In the genomic region with DNA sequence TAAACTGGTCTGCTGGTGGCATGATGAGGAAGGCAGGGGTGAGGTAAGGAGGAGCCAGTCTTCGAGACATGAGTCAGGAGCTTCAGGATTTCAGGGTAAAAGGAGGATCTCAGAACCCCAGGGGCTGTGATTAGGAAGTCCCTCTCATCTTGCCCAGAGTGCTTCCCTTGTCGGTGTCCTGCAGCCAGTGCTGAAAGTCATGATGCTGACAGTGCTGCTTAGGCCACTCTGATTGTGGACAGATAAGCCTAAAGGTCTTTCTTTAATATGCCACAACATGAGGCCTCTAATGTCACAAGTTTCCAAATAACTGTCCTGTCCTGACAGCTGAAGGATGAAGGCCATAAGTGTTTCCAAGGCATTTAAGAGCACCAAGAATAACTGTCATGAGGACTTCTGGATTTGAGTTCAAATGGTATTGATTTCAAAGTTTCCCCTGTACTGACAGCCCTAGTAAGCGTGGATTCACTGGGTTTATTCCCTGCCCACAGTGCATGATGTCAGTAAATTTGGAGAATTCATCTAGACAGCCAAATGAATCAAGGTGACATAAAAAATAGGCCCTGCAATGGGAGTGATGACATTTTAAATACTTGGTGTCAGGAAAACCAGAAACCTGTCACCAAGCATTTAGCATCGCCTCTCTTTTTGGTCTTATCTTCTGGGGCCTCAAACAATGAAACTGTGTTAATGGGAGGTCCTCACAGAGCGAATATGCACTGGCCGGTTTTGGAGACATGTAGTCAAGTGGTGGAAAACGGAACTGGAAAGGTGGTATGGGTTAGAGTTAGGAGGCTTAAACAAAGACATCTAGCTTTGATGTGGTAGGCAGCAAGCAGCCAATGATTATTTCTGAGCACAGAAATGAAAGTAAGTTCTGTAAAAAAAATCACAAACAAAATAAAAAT, we compare ENCODE assay signal across 16 cellular contexts. TPM values are rescaled to one million over a fixed set of nuclear protein-coding genes. Genes with fewer than 3 reads are reported as not detected.
DNase-seq lines count a peak whose midpoint lies in the region; ATAC-seq and TF ChIP-seq lines count a peak whose summit lies in the region.
"Had no signal": no experiment of that assay in that cellular context is flagged by ENCODE, and none has a peak within 500 bp of the region (broad histone marks: within the 10 kb centered on the region; RNA-seq: fewer than 3 reads in every experiment).

No MANE protein-coding gene starts in this region.

- no peak overlapping the region for H4K5ac ChIP-seq in IMR-90 (ENCODE audit: low read depth, low read length)

- ATAC-seq in IMR-90 (ENCODE audit: low read depth) (no peak; the same call in none of the 2 replicates), left ventricle myocardium superior (peak; percentile 82), GM23338 (no peak)
- peak; percentile 74 for ATAC-seq in activated CD8-positive, alpha-beta T cell treated with anti-CD3 and anti-CD28 coated beads, Interleukin-2, amount 10 ng/mL, durations not matched to agents 7 days and 5 days
- ATAC-seq: esophagus mucosa had no signal

- DNase-seq in CD8-positive, alpha-beta memory T cell = no peak
- DNase-seq in IMR-90 (peak; percentile 28), left ventricle myocardium superior (no peak), GM23338 (ENCODE audit: low spot score) (no peak), NCI-H1694 treated with DMSO at 0.1 percent for 48 hours (lab: John Stamatoyannopoulos, UW) (no peak), sigmoid colon (no peak)
- no peak for DNase-seq in activated CD8-positive, alpha-beta T cell treated with anti-CD3 and anti-CD28 coated beads, Interleukin-2, amount 10 ng/mL, durations not matched to agents 7 days and 5 days
- DNase-seq: AML-193, head of caudate nucleus, islet precursor cell, mesendoderm, NCI-H2107, NCI-H526, retina, SK-N-SH had no signal

- H2AK5ac ChIP-seq in IMR-90 (ENCODE audit: low read depth, low read length) = no peak overlapping the region

- H2BK5ac ChIP-seq in IMR-90 (ENCODE audit: low read depth, low read length, poor library complexity, severe bottlenecking) = no peak overlapping the region

- H3K56ac ChIP-seq in IMR-90 (ENCODE audit: extremely low read depth, insufficient read depth, low read length) = no peak overlapping the region

- H3K9me2 ChIP-seq in GM23338 (ENCODE audit: insufficient read depth) = no peaks in the 10 kb centered on the region
- H3K9me2 ChIP-seq: SK-N-SH had no signal

- H4K91ac ChIP-seq in IMR-90 (ENCODE audit: insufficient read depth, low read depth, low read length) = no peak overlapping the region

- H2AFZ ChIP-seq in IMR-90 (replicated peaks; ENCODE audit: low read length, poor library complexity) (no peak overlapping the region), GM23338 (no peak overlapping the region)

- H4K20me1 ChIP-seq in IMR-90 (ENCODE audit: insufficient read depth, low read length) (no peaks in the 10 kb centered on the region), GM23338 (replicated peaks; ENCODE audit: insufficient read depth) (peaks cover 4% of the 10 kb centered on the region; the same call in 1 of the 2 replicates)

- no peak overlapping the region for H2BK20ac ChIP-seq in IMR-90 (ENCODE audit: low read depth, low read length)

- CTCF ChIA-PET in CD8-positive, alpha-beta memory T cell (lab: Charles Lee) = no interaction called here
- CTCF ChIA-PET in IMR-90 (lab: Yijun Ruan, JAX) = no interaction called here
- CTCF ChIA-PET in activated CD8-positive, alpha-beta T cell treated with anti-CD3 and anti-CD28 coated beads, Interleukin-2, amount 10 ng/mL, durations not matched to agents 7 days and 5 days (lab: Charles Lee) = interaction anchor here (0.7 to 3.1 kb wide), 3 partner anchors 15 to 113 kb away, joined by 4 to 15 read pairs (median 4); no protein-coding TSS in a partner anchor

- peaks cover 31% of the 10 kb centered on the region for H3K36me3 ChIP-seq in CD8-positive, alpha-beta memory T cell (ENCODE audit: insufficient read depth, low read length)
- H3K36me3 ChIP-seq in IMR-90 (ENCODE audit: control insufficient read depth, insufficient read depth, low read length) (peaks cover 43% of the 10 kb centered on the region), GM23338 (ENCODE audit: insufficient read depth) (peaks cover 3% of the 10 kb centered on the region), sigmoid colon (peaks cover 22 to 95% (median 38%) of the 10 kb centered on the region in 4 donors)

- peak overlapping the region in 6 of 8 donors; percentile 1 to 81 (median 29) for H3K27ac Mint-ChIP-seq in CD8-positive, alpha-beta memory T cell
- peak overlapping the region; percentile 87 for H3K27ac Mint-ChIP-seq in activated CD8-positive, alpha-beta T cell treated with anti-CD3 and anti-CD28 coated beads, Interleukin-2, amount 10 ng/mL, durations not matched to agents 7 days and 5 days
- H3K27ac Mint-ChIP-seq in GM23338 = no peak overlapping the region

- no peaks in the 10 kb centered on the region for H3F3A ChIP-seq in GM23338 (replicated peaks; ENCODE audit: low read depth)

- intact Hi-C loops in IMR-90 (cut with micrococcal nuclease) = no loop called here
- intact Hi-C loops in left ventricle myocardium superior (cut with micrococcal nuclease) = no loop called here
- intact Hi-C loops in sigmoid colon (cut with DNase I) = no loop called here

- H3K27me3 Mint-ChIP-seq in CD8-positive, alpha-beta memory T cell = no peaks in the 10 kb centered on the region
- H3K27me3 Mint-ChIP-seq in activated CD8-positive, alpha-beta T cell treated with anti-CD3 and anti-CD28 coated beads, Interleukin-2, amount 10 ng/mL, durations not matched to agents 7 days and 5 days (ENCODE audit: low read depth) = no peaks in the 10 kb centered on the region
- peaks cover 1% of the 10 kb centered on the region for H3K27me3 Mint-ChIP-seq in GM23338 (ENCODE audit: insufficient read depth, low read depth, poor library complexity)

- H3K23ac ChIP-seq in IMR-90 (ENCODE audit: low read depth, low read length) = no peak overlapping the region

- no peak overlapping the region for H3K4ac ChIP-seq in IMR-90 (ENCODE audit: low read depth, low read length)

- TF ChIP-seq POLR2A in IMR-90 (IDR thresholded peaks at IDR 0.05; ENCODE audit: low read depth, low read length) (no peak), sigmoid colon (IDR thresholded peaks at IDR 0.05) (no peak)

- in situ Hi-C loops in IMR-90 (cut with MboI; ENCODE audit: low sequenced_read_pairs) = no loop called here

- no peak overlapping the region for H3K9ac ChIP-seq in IMR-90 (ENCODE audit: low read depth, low read length)
- H3K9ac ChIP-seq: SK-N-SH had no signal

- 83% methylated on average over 3 of the region's 7 CpGs; no CpG with 5 or more reads in 1 of the 2 experiments for WGBS in IMR-90 (ENCODE audit: extremely low coverage in 2 of 2, insufficient read length in 1 of 2), 2 experiments
- 74 to 84% methylated on average over 7 of the region's 7 CpGs for WGBS in sigmoid colon, 2 donors

- H3K4me3 Mint-ChIP-seq in CD8-positive, alpha-beta memory T cell = peak overlapping the region in 1 of 7 donors; percentile 48
- H3K4me3 Mint-ChIP-seq in activated CD8-positive, alpha-beta T cell treated with anti-CD3 and anti-CD28 coated beads, Interleukin-2, amount 10 ng/mL, durations not matched to agents 7 days and 5 days = no peak overlapping the region
- no peak overlapping the region for H3K4me3 Mint-ChIP-seq in GM23338

- H3K4me3 ChIP-seq in CD8-positive, alpha-beta memory T cell (ENCODE audit: low read length) = no peak overlapping the region
- H3K4me3 ChIP-seq in IMR-90 (ENCODE audit: insufficient read depth, low read depth, low read length) = no peak overlapping the region
- H3K4me3 ChIP-seq in GM23338 = no peak overlapping the region
- no peak overlapping the region for H3K4me3 ChIP-seq in sigmoid colon

- no peak for TF ChIP-seq EP300 in sigmoid colon (IDR thresholded peaks at IDR 0.05)

- no peak overlapping the region for H3K18ac ChIP-seq in IMR-90 (ENCODE audit: low read depth, low read length)

- TF ChIP-seq RAD21 in IMR-90 (IDR thresholded peaks at IDR 0.05; ENCODE audit: low read length) = no peak

- TF ChIP-seq CTCF in IMR-90 (conservative IDR thresholded peaks at IDR 0.05; ENCODE audit: low read depth, low read length) = no peak
- TF ChIP-seq CTCF in GM23338 (conservative IDR thresholded peaks at IDR 0.05; ENCODE audit: low read depth in 2 of 2) = no peak
- no peak for TF ChIP-seq CTCF in sigmoid colon (IDR thresholded peaks at IDR 0.05)

- no peaks in the 10 kb centered on the region for H3K9me3 ChIP-seq in CD8-positive, alpha-beta memory T cell (ENCODE audit: low read length)
- H3K9me3 ChIP-seq in IMR-90 (ENCODE audit: control insufficient read depth, insufficient read depth, low read length) (no peaks in the 10 kb centered on the region), sigmoid colon (no peaks in the 10 kb centered on the region)
- H3K9me3 ChIP-seq: SK-N-SH had no signal

- peak overlapping the region; percentile 26 for H2AK9ac ChIP-seq in IMR-90 (replicated peaks; ENCODE audit: low read depth, low read length, poor library complexity)

- H3K4me1 ChIP-seq in CD8-positive, alpha-beta memory T cell (ENCODE audit: insufficient read depth, low read length) = no peaks in the 10 kb centered on the region
- H3K4me1 ChIP-seq in IMR-90 (ENCODE audit: control insufficient read depth, insufficient read depth, low read length) = peaks cover 3% of the 10 kb centered on the region
- no peaks in the 10 kb centered on the region for H3K4me1 ChIP-seq in GM23338 (ENCODE audit: insufficient read depth)
- H3K4me1 ChIP-seq in sigmoid colon = no peaks in the 10 kb centered on the region

- no TSS peak for BruUV-seq in IMR-90 (replicated peaks; lab: Mats Ljungman, UMichigan)

- no peak overlapping the region for H4K8ac ChIP-seq in IMR-90 (ENCODE audit: low read depth in 2 of 2, low read length in 2 of 2)

- H3K27ac ChIP-seq in CD8-positive, alpha-beta memory T cell (ENCODE audit: low read depth, low read length) = no peak overlapping the region
- H3K27ac ChIP-seq in IMR-90 (ENCODE audit: insufficient read depth, low read length) = no peak overlapping the region
- no peak overlapping the region for H3K27ac ChIP-seq in GM23338 (ENCODE audit: low read depth)
- H3K27ac ChIP-seq in sigmoid colon = no peak overlapping the region

- dilution Hi-C loops in IMR-90 (cut with HindIII; ENCODE audit: low sequenced_read_pairs, unreplicated experiment) = no loop called here

- POLR2A ChIA-PET in CD8-positive, alpha-beta memory T cell (lab: Charles Lee) = interaction anchor here (0.7 kb wide), 1 partner anchor 25 kb away, joined by 6 read pairs; no protein-coding TSS in a partner anchor
- POLR2A ChIA-PET in IMR-90 (lab: Charles Lee; ENCODE audit: unreplicated experiment) = no interaction called here
- POLR2A ChIA-PET in activated CD8-positive, alpha-beta T cell treated with anti-CD3 and anti-CD28 coated beads, Interleukin-2, amount 10 ng/mL, durations not matched to agents 7 days and 5 days (lab: Charles Lee) = interaction anchor here (0.6 kb wide), 1 partner anchor 94 kb away, joined by 3 read pairs; no protein-coding TSS in a partner anchor

- H3K79me2 ChIP-seq in GM23338 (replicated peaks; ENCODE audit: insufficient read depth) = no peaks in the 10 kb centered on the region

- H3K9me3 Mint-ChIP-seq in CD8-positive, alpha-beta memory T cell = no peaks in the 10 kb centered on the region
- H3K9me3 Mint-ChIP-seq in activated CD8-positive, alpha-beta T cell treated with anti-CD3 and anti-CD28 coated beads, Interleukin-2, amount 10 ng/mL, durations not matched to agents 7 days and 5 days (ENCODE audit: insufficient read depth) = no peaks in the 10 kb centered on the region
- no peaks in the 10 kb centered on the region for H3K9me3 Mint-ChIP-seq in GM23338

- peaks cover 6 to 8% (median 8%) of the 10 kb centered on the region in 3 donors for H3K4me1 Mint-ChIP-seq in CD8-positive, alpha-beta memory T cell
- peaks cover 22% of the 10 kb centered on the region for H3K4me1 Mint-ChIP-seq in activated CD8-positive, alpha-beta T cell treated with anti-CD3 and anti-CD28 coated beads, Interleukin-2, amount 10 ng/mL, durations not matched to agents 7 days and 5 days (ENCODE audit: low read depth)
- no peaks in the 10 kb centered on the region for H3K4me1 Mint-ChIP-seq in GM23338

- no peak overlapping the region for H2BK15ac ChIP-seq in IMR-90 (ENCODE audit: low read depth, low read length)

- H3K4me2 ChIP-seq in IMR-90 (ENCODE audit: low read depth, low read length) (no peak overlapping the region), GM23338 (no peak overlapping the region)
- H3K4me2 ChIP-seq: SK-N-SH had no signal

- H2BK120ac ChIP-seq in IMR-90 (ENCODE audit: low read depth, low read length) = no peak overlapping the region

- no peaks in the 10 kb centered on the region for H3K79me1 ChIP-seq in IMR-90 (ENCODE audit: low read depth in 1 of 2, low read length in 2 of 2)

- H3K36me3 Mint-ChIP-seq in CD8-positive, alpha-beta memory T cell = peaks cover 4 to 77% (median 19%) of the 10 kb centered on the region in 3 donors
- peaks cover 58% of the 10 kb centered on the region for H3K36me3 Mint-ChIP-seq in activated CD8-positive, alpha-beta T cell treated with anti-CD3 and anti-CD28 coated beads, Interleukin-2, amount 10 ng/mL, durations not matched to agents 7 days and 5 days (ENCODE audit: low read depth)
- H3K36me3 Mint-ChIP-seq in GM23338 (ENCODE audit: low read depth) = peaks cover 15% of the 10 kb centered on the region

- H3K27me3 ChIP-seq in CD8-positive, alpha-beta memory T cell (ENCODE audit: insufficient read depth, low read length, poor library complexity, severe bottlenecking) = no peaks in the 10 kb centered on the region
- H3K27me3 ChIP-seq in IMR-90 (ENCODE audit: control insufficient read depth, insufficient read depth, low read length) = no peaks in the 10 kb centered on the region
- H3K27me3 ChIP-seq in GM23338 (ENCODE audit: insufficient read depth) = no peaks in the 10 kb centered on the region
- H3K27me3 ChIP-seq in sigmoid colon = no peaks in the 10 kb centered on the region

- no peak overlapping the region for H3K14ac ChIP-seq in IMR-90 (replicated peaks; ENCODE audit: low read depth, low read length)

- H3K9me1 ChIP-seq in IMR-90 (ENCODE audit: insufficient read depth, low read length) = peaks cover 15% of the 10 kb centered on the region

RNA-seq across cellular contexts. Expression of a gene that starts 29.2 kb away (rescaled TPM):
- total RNA-seq in CD8-positive, alpha-beta memory T cell = 10 to 100 TPM; 50.7 to 51.9 TPM
- polyA plus RNA-seq in CD8-positive, alpha-beta memory T cell = 48.9 TPM
- total RNA-seq in IMR-90 (2012; rRNA removed) (85.0 and 96.1 TPM in 2 replicates), left ventricle myocardium superior (48.7 TPM), sigmoid colon (10 to 100 TPM; 25.2 to 44.3 (median 31.9) TPM)
- polyA plus RNA-seq in IMR-90 (2012; rRNA removed) (47.5 and 49.7 TPM in 2 replicates), GM23338 (2016; fragmentation: Nextera tagmentation; extraction: Ambion mirVana) (23.9 and 28.8 TPM in 2 replicates), sigmoid colon (10 to 100 TPM; 31.2 to 51.0 (median 39.5) TPM)
- polyA plus RNA-seq in IMR-90 (2012; cell fraction: cytosol; rRNA removed) = 71.3 and 112 TPM in 2 replicates
- polyA plus RNA-seq in IMR-90 (2012; cell fraction: nucleus; rRNA removed; ENCODE audit: low replicate concordance) = 77.5 and 117 TPM in 2 replicates
- total RNA-seq in activated CD8-positive, alpha-beta T cell treated with anti-CD3 and anti-CD28 coated beads, Interleukin-2, amount 10 ng/mL, durations not matched to agents 7 days and 5 days = 10 to 100 TPM; 62.1 to 71.3 TPM
- total RNA-seq in GM23338 (2014; rRNA removed; shearing (Covaris generic)) = 38.1 and 46.9 TPM in 2 replicates

RNA-seq across cellular contexts. Expression of a gene that starts 29.5 kb away (rescaled TPM):
- total RNA-seq in CD8-positive, alpha-beta memory T cell = 100 to 1,000 TPM; 605 to 642 TPM
- polyA plus RNA-seq in CD8-positive, alpha-beta memory T cell = 134 TPM
- total RNA-seq in IMR-90 (2012; rRNA removed) (97.9 and 112 TPM in 2 replicates), left ventricle myocardium superior (146 TPM), sigmoid colon (10 to 100 TPM; 41.9 to 71.5 (median 59.5) TPM)
- polyA plus RNA-seq in IMR-90 (2012; rRNA removed) (123 and 134 TPM in 2 replicates), GM23338 (2016; fragmentation: Nextera tagmentation; extraction: Ambion mirVana) (202 and 203 TPM in 2 replicates), sigmoid colon (10 to 100 TPM; 23.8 to 98.5 (median 30.6) TPM)
- polyA plus RNA-seq in IMR-90 (2012; cell fraction: cytosol; rRNA removed) = 57.4 and 93.9 TPM in 2 replicates
- polyA plus RNA-seq in IMR-90 (2012; cell fraction: nucleus; rRNA removed; ENCODE audit: low replicate concordance) = 86.5 and 136 TPM in 2 replicates
- 100 to 1,000 TPM; 399 to 420 TPM for total RNA-seq in activated CD8-positive, alpha-beta T cell treated with anti-CD3 and anti-CD28 coated beads, Interleukin-2, amount 10 ng/mL, durations not matched to agents 7 days and 5 days
- 289 and 316 TPM in 2 replicates for total RNA-seq in GM23338 (2014; rRNA removed; shearing (Covaris generic))

RNA-seq across cellular contexts. Expression of a gene that starts 39.7 kb away (rescaled TPM):
- 10 to 100 TPM; 15.1 to 16.9 TPM for total RNA-seq in CD8-positive, alpha-beta memory T cell
- 7.8 TPM for polyA plus RNA-seq in CD8-positive, alpha-beta memory T cell
- total RNA-seq in IMR-90 (2012; rRNA removed) (5.3 and 6.1 TPM in 2 replicates), left ventricle myocardium superior (8.2 TPM), sigmoid colon (10 to 100 TPM in 3 of 4 donors, 1 to 10 TPM in 1; 7.8 to 13.3 (median 12.2) TPM)
- polyA plus RNA-seq in IMR-90 (2012; rRNA removed) (7.2 and 8.3 TPM in 2 replicates), GM23338 (2016; fragmentation: Nextera tagmentation; extraction: Ambion mirVana) (1.5 and 2.3 TPM in 2 replicates), sigmoid colon (10 to 100 TPM in 2 of 3 donors, 1 to 10 TPM in 1; 7.6 to 19.1 (median 14.4) TPM)
- polyA plus RNA-seq in IMR-90 (2012; cell fraction: cytosol; rRNA removed) = 2.9 and 5.1 TPM in 2 replicates
- 37.1 and 78.4 TPM in 2 replicates for polyA plus RNA-seq in IMR-90 (2012; cell fraction: nucleus; rRNA removed; ENCODE audit: low replicate concordance)
- 10 to 100 TPM; 17.3 to 18.8 TPM for total RNA-seq in activated CD8-positive, alpha-beta T cell treated with anti-CD3 and anti-CD28 coated beads, Interleukin-2, amount 10 ng/mL, durations not matched to agents 7 days and 5 days
- 4.0 and 8.0 TPM in 2 replicates for total RNA-seq in GM23338 (2014; rRNA removed; shearing (Covaris generic))

RNA-seq across cellular contexts. Expression of a gene that starts 55.2 kb away (rescaled TPM):
- 10 to 100 TPM; 24.2 to 24.8 TPM for total RNA-seq in CD8-positive, alpha-beta memory T cell
- polyA plus RNA-seq in CD8-positive, alpha-beta memory T cell = 20.1 TPM
- 16.4 and 17.4 TPM in 2 replicates for total RNA-seq in IMR-90 (2012; rRNA removed)
- polyA plus RNA-seq in IMR-90 (2012; rRNA removed) = 17.7 and 18.3 TPM in 2 replicates
- 13.0 and 21.7 TPM in 2 replicates for polyA plus RNA-seq in IMR-90 (2012; cell fraction: cytosol; rRNA removed)
- 13.5 and 18.2 TPM in 2 replicates for polyA plus RNA-seq in IMR-90 (2012; cell fraction: nucleus; rRNA removed; ENCODE audit: low replicate concordance)
- 10 to 100 TPM; 34.1 to 39.0 TPM for total RNA-seq in activated CD8-positive, alpha-beta T cell treated with anti-CD3 and anti-CD28 coated beads, Interleukin-2, amount 10 ng/mL, durations not matched to agents 7 days and 5 days
- total RNA-seq in left ventricle myocardium superior = 19.0 TPM
- total RNA-seq in GM23338 (2014; rRNA removed; shearing (Covaris generic)) = 36.8 and 39.8 TPM in 2 replicates
- polyA plus RNA-seq in GM23338 (2016; fragmentation: Nextera tagmentation; extraction: Ambion mirVana) = 12.1 and 12.3 TPM in 2 replicates
- total RNA-seq in sigmoid colon = 10 to 100 TPM; 14.0 to 21.3 (median 16.6) TPM
- 10 to 100 TPM in 1 of 3 donors, 1 to 10 TPM in 2; 2.3 to 10.2 (median 2.4) TPM for polyA plus RNA-seq in sigmoid colon

Comparison
In these comparisons a context has a peak if more than half of its experiments do, and no peak if none do; other contexts are left out.
1. ATAC-seq: peak in activated CD8-positive, alpha-beta T cell treated with anti-CD3 and anti-CD28 coated beads, Interleukin-2, amount 10 ng/mL, durations not matched to agents 7 days and 5 days (single experiment) and left ventricle myocardium superior (single experiment); none in IMR-90 (single experiment) and GM23338 (single experiment).